24 cellular contexts compared by ENCODE assay signal in the genomic region with DNA sequence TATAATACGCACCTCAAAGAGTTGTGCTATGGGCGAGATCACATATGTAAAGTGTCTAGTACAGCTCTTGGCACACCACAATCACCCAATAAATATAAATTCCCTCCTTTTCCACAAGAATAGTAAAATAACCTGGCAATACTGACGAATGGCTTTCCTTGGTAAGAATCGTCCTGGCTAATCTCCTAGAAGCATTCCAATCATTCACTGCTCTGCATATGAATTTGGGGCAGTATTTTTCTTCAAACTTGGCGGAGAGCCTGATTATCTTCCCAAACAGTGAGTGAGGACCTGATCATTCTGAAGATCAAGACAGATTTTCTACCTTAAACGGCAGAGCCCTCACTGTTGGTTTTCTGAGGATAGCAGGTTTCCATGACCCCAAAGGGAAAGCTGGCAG.
A peak's percentile ranks its signal among the peaks of the same experiment; 100 is the strongest.
DNase-seq lines count a peak whose midpoint lies in the region; ATAC-seq, FAIRE-seq and TF ChIP-seq lines count a peak whose summit lies in the region.
"Had no signal": no experiment of that assay in that cellular context is flagged by ENCODE, and none has a peak within 500 bp of the region (broad histone marks: within the 10 kb centered on the region; RNA-seq: fewer than 3 reads in every experiment).

No MANE protein-coding gene starts in this region.

- H2BK12ac ChIP-seq in H1 (ENCODE audit: low read depth, low read length) (no peak overlapping the region), mesenchymal stem cell (ENCODE audit: low read length in 2 of 2) (no peak overlapping the region)

- H3K23ac ChIP-seq in H1 (ENCODE audit: insufficient read length) (no peak overlapping the region), mesenchymal stem cell (ENCODE audit: low read length in 2 of 2) (no peak overlapping the region)

- no peak overlapping the region for H2BK20ac ChIP-seq in H1 (ENCODE audit: low read length)

- H2BK120ac ChIP-seq in H1 (replicated peaks; ENCODE audit: low read depth, low read length) (no peak overlapping the region), mesenchymal stem cell (ENCODE audit: low read depth, low read length) (no peak overlapping the region)

- H3K4me3 Mint-ChIP-seq in WTC11 (no peak overlapping the region), mesothelial cell of epicardium (no peak overlapping the region)
- no peak overlapping the region for H3K4me3 Mint-ChIP-seq in activated T-helper 2 cell treated with anti-CD3 and anti-CD28 coated beads, Interferon-gamma antibody, Interleukin-2, Interleukin-4, amounts not matched to agents 10 μg/mL and 5 μg/mL and 100 μg/mL, durations not matched to agents 14 hours and 24 hours and 36 hours (ENCODE audit: low read depth)
- H3K4me3 Mint-ChIP-seq: CD14-positive monocyte; CD4-positive, alpha-beta memory T cell; CD4-positive, CD25-positive, alpha-beta regulatory T cell; CD8-positive, alpha-beta memory T cell had no signal

- H3K36me3 ChIP-seq in H7 (replicated peaks; ENCODE audit: control insufficient read depth, insufficient read depth, low read length) = no peaks in the 10 kb centered on the region
- H3K36me3 ChIP-seq in H1 (ENCODE audit: control insufficient read depth in 2 of 4, insufficient read depth in 4 of 4, low read length in 3 of 4) = no peaks in the 10 kb centered on the region
- no peaks in the 10 kb centered on the region for H3K36me3 ChIP-seq in mesenchymal stem cell (ENCODE audit: control insufficient read depth in 1 of 2, insufficient read depth in 2 of 2, low read depth in 1 of 2, low read length in 2 of 2)
- H3K36me3 ChIP-seq: BE2C, BLaER1 had no signal

- no peak overlapping the region for H3K4ac ChIP-seq in H1 (replicated peaks; ENCODE audit: insufficient read length, low read depth, low read length)
- H3K4ac ChIP-seq in mesenchymal stem cell (ENCODE audit: low read depth in 1 of 2, low read length in 2 of 2) = no peak overlapping the region

- H3K4me3 ChIP-seq in H7 (ENCODE audit: insufficient read depth, low read depth, low read length) (no peak overlapping the region), H1 (ENCODE audit: extremely low read depth in 1 of 4, insufficient read depth in 2 of 4, low read depth in 3 of 4, low read length in 4 of 4) (no peak overlapping the region), mesenchymal stem cell (ENCODE audit: insufficient read depth in 1 of 2, low read depth in 1 of 2, low read length in 2 of 2) (no peak overlapping the region)
- H3K4me3 ChIP-seq: BLaER1 had no signal

- no peak overlapping the region for H4K5ac ChIP-seq in H1 (ENCODE audit: insufficient read length, low read depth, low read length)

- H3K4me1 Mint-ChIP-seq in WTC11 (peaks cover 7% of the 10 kb centered on the region), mesothelial cell of epicardium (peaks cover 10% of the 10 kb centered on the region)
- no peaks in the 10 kb centered on the region for H3K4me1 Mint-ChIP-seq in activated T-helper 2 cell treated with anti-CD3 and anti-CD28 coated beads, Interferon-gamma antibody, Interleukin-2, Interleukin-4, amounts not matched to agents 10 μg/mL and 5 μg/mL and 100 μg/mL, durations not matched to agents 14 hours and 24 hours and 36 hours (ENCODE audit: low read depth)
- H3K4me1 Mint-ChIP-seq: CD14-positive monocyte; CD4-positive, alpha-beta memory T cell; CD4-positive, CD25-positive, alpha-beta regulatory T cell; CD8-positive, alpha-beta memory T cell had no signal

- no peaks in the 10 kb centered on the region for H3K9me3 Mint-ChIP-seq in WTC11
- no peaks in the 10 kb centered on the region for H3K9me3 Mint-ChIP-seq in mesothelial cell of epicardium
- no peaks in the 10 kb centered on the region for H3K9me3 Mint-ChIP-seq in activated T-helper 2 cell treated with anti-CD3 and anti-CD28 coated beads, Interferon-gamma antibody, Interleukin-2, Interleukin-4, amounts not matched to agents 10 μg/mL and 5 μg/mL and 100 μg/mL, durations not matched to agents 14 hours and 24 hours and 36 hours
- H3K9me3 Mint-ChIP-seq: CD4-positive, alpha-beta memory T cell; CD4-positive, CD25-positive, alpha-beta regulatory T cell; CD8-positive, alpha-beta memory T cell had no signal

- peak overlapping the region; percentile 13 for H4K91ac ChIP-seq in H1 (replicated peaks; ENCODE audit: insufficient read length, low read length)
- H4K91ac ChIP-seq in mesenchymal stem cell (ENCODE audit: low read length) = no peak overlapping the region

- H3K27me3 Mint-ChIP-seq in WTC11 (ENCODE audit: low read depth) = no peaks in the 10 kb centered on the region
- peaks cover 7% of the 10 kb centered on the region for H3K27me3 Mint-ChIP-seq in mesothelial cell of epicardium (ENCODE audit: low read depth)
- no peaks in the 10 kb centered on the region for H3K27me3 Mint-ChIP-seq in activated T-helper 2 cell treated with anti-CD3 and anti-CD28 coated beads, Interferon-gamma antibody, Interleukin-2, Interleukin-4, amounts not matched to agents 10 μg/mL and 5 μg/mL and 100 μg/mL, durations not matched to agents 14 hours and 24 hours and 36 hours (ENCODE audit: low read depth)
- H3K27me3 Mint-ChIP-seq: CD4-positive, CD25-positive, alpha-beta regulatory T cell had no signal

- no peaks in the 10 kb centered on the region for H3K36me3 Mint-ChIP-seq in WTC11
- H3K36me3 Mint-ChIP-seq in mesothelial cell of epicardium = no peaks in the 10 kb centered on the region
- no peaks in the 10 kb centered on the region for H3K36me3 Mint-ChIP-seq in activated T-helper 2 cell treated with anti-CD3 and anti-CD28 coated beads, Interferon-gamma antibody, Interleukin-2, Interleukin-4, amounts not matched to agents 10 μg/mL and 5 μg/mL and 100 μg/mL, durations not matched to agents 14 hours and 24 hours and 36 hours (ENCODE audit: low read depth)
- H3K36me3 Mint-ChIP-seq: CD14-positive monocyte; CD4-positive, alpha-beta memory T cell; CD4-positive, CD25-positive, alpha-beta regulatory T cell; CD8-positive, alpha-beta memory T cell had no signal

- H3K4me2 ChIP-seq in H1 (ENCODE audit: insufficient read depth in 1 of 2, low read depth in 2 of 2, low read length in 2 of 2) = no peak overlapping the region
- no peak overlapping the region for H3K4me2 ChIP-seq in mesenchymal stem cell (ENCODE audit: low read length, poor library complexity, severe bottlenecking)
- H3K4me2 ChIP-seq: BLaER1 had no signal

- H3K27ac Mint-ChIP-seq in WTC11 (peak overlapping the region; percentile 80), mesothelial cell of epicardium (peak overlapping the region; percentile 23)
- no peak overlapping the region for H3K27ac Mint-ChIP-seq in activated T-helper 2 cell treated with anti-CD3 and anti-CD28 coated beads, Interferon-gamma antibody, Interleukin-2, Interleukin-4, amounts not matched to agents 10 μg/mL and 5 μg/mL and 100 μg/mL, durations not matched to agents 14 hours and 24 hours and 36 hours
- H3K27ac Mint-ChIP-seq: CD14-positive monocyte; CD4-positive, alpha-beta memory T cell; CD4-positive, CD25-positive, alpha-beta regulatory T cell; CD8-positive, alpha-beta memory T cell had no signal

- no peaks in the 10 kb centered on the region for H3K79me1 ChIP-seq in H1 (ENCODE audit: low read depth, low read length)
- no peaks in the 10 kb centered on the region for H3K79me1 ChIP-seq in mesenchymal stem cell (replicated peaks; ENCODE audit: low read length, poor library complexity, severe bottlenecking)

- no peak overlapping the region for H3K56ac ChIP-seq in H1 (replicated peaks; ENCODE audit: insufficient read length, low read depth, low read length)

- peaks cover 0 to 4% (median 2%) of the 10 kb centered on the region in 4 experiments; a peak in 2 of 7 replicates for H3K4me1 ChIP-seq in H1 (replicated peaks in 1 of 4; ENCODE audit: control insufficient read depth in 3 of 4, insufficient read depth in 4 of 4, low read length in 3 of 4)
- no peaks in the 10 kb centered on the region for H3K4me1 ChIP-seq in mesenchymal stem cell (ENCODE audit: control insufficient read depth, insufficient read depth, low read depth, low read length)
- H3K4me1 ChIP-seq: BE2C had no signal

- H3K9me3 ChIP-seq in H1 (ENCODE audit: insufficient read depth in 2 of 2, low read depth in 1 of 2, low read length in 1 of 2) (no peaks in the 10 kb centered on the region), mesenchymal stem cell (ENCODE audit: control insufficient read depth, low read length) (no peaks in the 10 kb centered on the region)
- H3K9me3 ChIP-seq: BE2C, BLaER1 had no signal

- no peaks in the 10 kb centered on the region for H3K23me2 ChIP-seq in H1 (ENCODE audit: low read depth, low read length)

- H4K8ac ChIP-seq in H1 (ENCODE audit: extremely low read depth, insufficient read depth, low read length) (no peak overlapping the region), mesenchymal stem cell (ENCODE audit: low read length) (no peak overlapping the region)

- H3K14ac ChIP-seq in H1 (ENCODE audit: insufficient read length) (no peak overlapping the region), mesenchymal stem cell (ENCODE audit: low read length in 2 of 2) (no peak overlapping the region)

- TF ChIP-seq POLR2A in H1 (IDR thresholded peaks at IDR 0.05; ENCODE audit: control extremely low read depth in 1 of 2, low read depth in 2 of 2, low read length in 2 of 2) = no peak

- CTCF ChIA-PET in WTC11 (lab: Charles Lee) (interaction anchor here (1.7 kb wide), 1 partner anchor 89 kb away, joined by 4 read pairs; no protein-coding TSS in a partner anchor), H1 (lab: Charles Lee; ENCODE audit: partially characterized antibody) (interaction anchor here (0.6 to 1.4 kb wide), 2 partner anchors 86 to 298 kb away, joined by 5 read pairs; no protein-coding TSS in a partner anchor)

- TF ChIP-seq RAD21 in H1 (IDR thresholded peaks at IDR 0.05 in 1 of 2, conservative IDR thresholded peaks at IDR 0.05 in 1 of 2; ENCODE audit: low read depth in 2 of 2, low read length in 2 of 2) = no peak

- no peak for TF ChIP-seq EP300 in H1 (IDR thresholded peaks at IDR 0.05; ENCODE audit: borderline replicate concordance in 1 of 2, low read depth in 2 of 2, low read length in 2 of 2)

- no peaks in the 10 kb centered on the region for H3K27me3 ChIP-seq in H7 (ENCODE audit: control insufficient read depth, insufficient read depth, low read length)
- H3K27me3 ChIP-seq in H1 (replicated peaks in 1 of 4; ENCODE audit: control insufficient read depth in 3 of 4, extremely low read depth in 1 of 4, insufficient read depth in 3 of 4, low read length in 3 of 4) = no peaks in the 10 kb centered on the region
- H3K27me3 ChIP-seq in mesenchymal stem cell (ENCODE audit: control insufficient read depth in 1 of 2, insufficient read depth in 1 of 2, low read length in 2 of 2) = no peaks in the 10 kb centered on the region
- H3K27me3 ChIP-seq: BE2C, BLaER1 had no signal

- no peaks in the 10 kb centered on the region for H4K20me1 ChIP-seq in H1 (replicated peaks in 1 of 2; ENCODE audit: control insufficient read depth in 1 of 2, insufficient read depth in 2 of 2, low read length in 2 of 2)
- H4K20me1 ChIP-seq: BLaER1 had no signal

- H2BK15ac ChIP-seq in H1 (ENCODE audit: low read length) = no peak overlapping the region
- H2BK15ac ChIP-seq in mesenchymal stem cell (ENCODE audit: low read depth, poor library complexity, severe bottlenecking) = no peak overlapping the region

- WGBS in H1 (ENCODE audit: extremely low coverage in 1 of 2, insufficient coverage in 1 of 2, insufficient read length in 1 of 2, insufficient replicate concordance in 2 of 2, low coverage in 1 of 2, low lambda C conversion rate in 2 of 2, missing lambda C conversion rate in 1 of 2), 2 experiments = 59% methylated on average over 6 of the region's 6 CpGs; no CpG with 5 or more reads in 1 of the 2 experiments
- 50% methylated on average over 6 of the region's 6 CpGs for WGBS in mesenchymal stem cell

- no peak for FAIRE-seq in H1 (lab: Jason Lieb, UNC)
- FAIRE-seq: A204.1, G401.6, GM12891, GM19239 had no signal

- ATAC-seq in WTC11 = peak; percentile 60

- no peak overlapping the region for H2AK5ac ChIP-seq in H1 (ENCODE audit: low read depth, low read length)
- no peak overlapping the region for H2AK5ac ChIP-seq in mesenchymal stem cell (ENCODE audit: low read length, severe bottlenecking)

- peak; percentile 15 for DNase-seq in H7
- no peak for DNase-seq in WTC11 (ENCODE audit: low spot score)
- no peak for DNase-seq in H1 (ENCODE audit: low read depth in 1 of 2, low spot score in 2 of 2)
- no peak for DNase-seq in mesothelial cell of epicardium (ENCODE audit: low spot score in 2 of 2, unreplicated experiment in 2 of 2)
- DNase-seq in superior temporal gyrus (ENCODE audit: extremely low spot score) = no peak
- DNase-seq in mesenchymal stem cell = no peak
- no peak for DNase-seq in activated T-helper 2 cell treated with anti-CD3 and anti-CD28 coated beads, Interferon-gamma antibody, Interleukin-2, Interleukin-4, amounts not matched to agents 10 μg/mL and 5 μg/mL and 100 μg/mL, durations not matched to agents 14 hours and 24 hours and 36 hours (ENCODE audit: low spot score)
- DNase-seq in NCI-H82 (lab: John Stamatoyannopoulos, UW) = no peak
- DNase-seq: 8988T; ACHN; BE2C; C1 segment of cervical spinal cord; CD4-positive, alpha-beta memory T cell; CD4-positive, CD25-positive, alpha-beta regulatory T cell; CD8-positive, alpha-beta memory T cell; COR-L47; DMS79 treated with DMSO at 0.1 percent for 48 hours; GF-D8 had no signal

- H3K9ac ChIP-seq in H1 (replicated peaks in 1 of 4; ENCODE audit: extremely low read depth in 1 of 4, low read depth in 3 of 4, low read length in 3 of 4) = no peak overlapping the region
- no peak overlapping the region for H3K9ac ChIP-seq in mesenchymal stem cell (ENCODE audit: low read length)
- H3K9ac ChIP-seq: BLaER1 had no signal

- no peaks in the 10 kb centered on the region for H3K79me2 ChIP-seq in H1 (ENCODE audit: control insufficient read depth in 1 of 2, insufficient read depth in 2 of 2, low read length in 2 of 2)

- H2AFZ ChIP-seq in H1 (ENCODE audit: low read length) (peak overlapping the region; percentile 63; the same call in 1 of the 2 replicates), mesenchymal stem cell (ENCODE audit: low read depth, low read length) (no peak overlapping the region)

- intact Hi-C loops in activated T-helper 2 cell treated with anti-CD3 and anti-CD28 coated beads, Interferon-gamma antibody, Interleukin-2, Interleukin-4, amounts not matched to agents 10 μg/mL and 5 μg/mL and 100 μg/mL, durations not matched to agents 14 hours and 24 hours and 36 hours (cut with micrococcal nuclease) = no loop called here

- TF ChIP-seq CTCF in WTC11 (IDR thresholded peaks at IDR 0.05) (no peak), H1 (IDR thresholded peaks at IDR 0.05; ENCODE audit: control extremely low read depth in 1 of 3, insufficient read depth in 1 of 3, low read depth in 1 of 3, low read length in 3 of 3) (no peak), mesothelial cell of epicardium (IDR thresholded peaks at IDR 0.05; ENCODE audit: unreplicated experiment) (no peak)

- no peak overlapping the region for H3K27ac ChIP-seq in H1 (ENCODE audit: low read depth, low read length)
- no peak overlapping the region for H3K27ac ChIP-seq in mesenchymal stem cell (ENCODE audit: low read length, poor library complexity, severe bottlenecking)
- H3K27ac ChIP-seq: BLaER1 had no signal

- POLR2A ChIA-PET in WTC11 (lab: Charles Lee) = no interaction called here
- POLR2A ChIA-PET in H1 (lab: Charles Lee; ENCODE audit: partially characterized antibody) = interaction anchor here (0.6 to 0.7 kb wide), 2 partner anchors 22 to 534 kb away, joined by 3 read pairs; no protein-coding TSS in a partner anchor

- no peak overlapping the region for H2BK5ac ChIP-seq in H1 (ENCODE audit: low read depth, low read length)
- H2BK5ac ChIP-seq in mesenchymal stem cell (ENCODE audit: low read depth, low read length, poor library complexity, severe bottlenecking) = no peak overlapping the region

- H3K18ac ChIP-seq in H1 (ENCODE audit: extremely low read depth, low read length) (no peak overlapping the region), mesenchymal stem cell (ENCODE audit: low read depth in 1 of 2, low read length in 2 of 2) (no peak overlapping the region)
